13 cellular contexts compared by ENCODE assay signal in genomic region chr2:112579280-112579679, GRCh38. TPM values are rescaled to one million over a fixed set of nuclear protein-coding genes. Genes with fewer than 3 reads are reported as not detected.
DNase-seq lines count a peak whose midpoint lies in the region; ATAC-seq and TF ChIP-seq lines count a peak whose summit lies in the region.
"Had no signal": no experiment of that assay in that cellular context is flagged by ENCODE, and none has a peak within 500 bp of the region (broad histone marks: within the 10 kb centered on the region; RNA-seq: fewer than 3 reads in every experiment).

No MANE protein-coding gene starts in this region.

- CTCF ChIA-PET in naive thymus-derived CD4-positive, alpha-beta T cell (lab: Charles Lee) = no interaction called here

- no peak overlapping the region for H3K4me3 Mint-ChIP-seq in naive thymus-derived CD4-positive, alpha-beta T cell

- H3K4me1 ChIP-seq in body of pancreas (peaks cover 25% of the 10 kb centered on the region), liver (ENCODE audit: control insufficient read depth in 4 of 4, insufficient read depth in 4 of 4, low read length in 3 of 4) (peaks cover 4 to 16% (median 9%) of the 10 kb centered on the region in 4 donors)
- peaks cover 0 to 4% of the 10 kb centered on the region in 2 donors for H3K4me1 ChIP-seq in naive thymus-derived CD4-positive, alpha-beta T cell (ENCODE audit: control insufficient read depth in 2 of 2, insufficient read depth in 2 of 2, low read length in 2 of 2)

- ATAC-seq in body of pancreas (peak; percentile 20), HG02981 (IDR thresholded peaks at IDR 0.05; ENCODE audit: unreplicated experiment) (no peak)
- ATAC-seq in naive thymus-derived CD4-positive, alpha-beta T cell = no peak

- H3K9me3 ChIP-seq in body of pancreas (no peaks in the 10 kb centered on the region), liver (ENCODE audit: control insufficient read depth in 4 of 4, low read length in 3 of 4) (no peaks in the 10 kb centered on the region)
- H3K9me3 ChIP-seq in naive thymus-derived CD4-positive, alpha-beta T cell (ENCODE audit: control insufficient read depth in 2 of 3, low read length in 3 of 3) = no peaks in the 10 kb centered on the region
- H3K9me3 ChIP-seq: uterus had no signal

- H3K36me3 ChIP-seq in body of pancreas (replicated peaks in 1 of 2; ENCODE audit: insufficient read depth in 1 of 2, low read depth in 2 of 2) = peaks cover 0 to 10% of the 10 kb centered on the region in 2 donors
- peaks cover 2 to 23% (median 16%) of the 10 kb centered on the region in 4 donors for H3K36me3 ChIP-seq in liver (ENCODE audit: control insufficient read depth in 4 of 4, insufficient read depth in 3 of 4, low read depth in 1 of 4, low read length in 3 of 4)
- peaks cover 5 to 22% (median 7%) of the 10 kb centered on the region in 3 experiments for H3K36me3 ChIP-seq in naive thymus-derived CD4-positive, alpha-beta T cell (ENCODE audit: control insufficient read depth in 2 of 3, insufficient read depth in 3 of 3, low read length in 3 of 3)
- H3K36me3 ChIP-seq: uterus had no signal

- POLR2A ChIA-PET in naive thymus-derived CD4-positive, alpha-beta T cell (lab: Charles Lee) = no interaction called here

- H3K9me3 Mint-ChIP-seq in naive thymus-derived CD4-positive, alpha-beta T cell = peaks cover 0 to 5% (median 0%) of the 10 kb centered on the region in 11 donors

- DNase-seq in EH (ENCODE audit: low read depth) (peak; percentile 90), NCI-H1694 (lab: John Stamatoyannopoulos, UW) (peak; percentile 58), body of pancreas (peak in 1 of 4 donors; percentile 29), SHP77 treated with DMSO at 0.1 percent for 48 hours (lab: John Stamatoyannopoulos, UW) (no peak)
- DNase-seq in effector CD4-positive, alpha-beta T cell = no peak
- DNase-seq in naive thymus-derived CD4-positive, alpha-beta T cell = no peak
- DNase-seq: activated naive CD4-positive, alpha-beta T cell treated with Interleukin-2 at 50 U/mL for 16 hours; effector CD8-positive, alpha-beta T cell; kidney; NCI-H82; uterus had no signal

- H3K4me3 ChIP-seq in body of pancreas (no peak overlapping the region), liver (ENCODE audit: low read depth in 1 of 3, low read length in 3 of 3) (no peak overlapping the region)
- H3K4me3 ChIP-seq in naive thymus-derived CD4-positive, alpha-beta T cell (ENCODE audit: low read length) = no peak overlapping the region
- H3K4me3 ChIP-seq: uterus had no signal

- intact Hi-C loops in body of pancreas (cut with DNase I) = no loop called here
- intact Hi-C loops in naive thymus-derived CD4-positive, alpha-beta T cell (cut with micrococcal nuclease) = no loop called here

- no peak for TF ChIP-seq POLR2A in body of pancreas (IDR thresholded peaks at IDR 0.05)

- TF ChIP-seq CTCF in body of pancreas (IDR thresholded peaks at IDR 0.05) (peak in 1 of 7 experiments; percentile 17), liver (IDR thresholded peaks at IDR 0.05; ENCODE audit: low read depth, low read length, missing input control) (no peak)

- peaks cover 0 to 22% (median 21%) of the 10 kb centered on the region in 5 donors for H3K36me3 Mint-ChIP-seq in naive thymus-derived CD4-positive, alpha-beta T cell

- H3K4me1 Mint-ChIP-seq in naive thymus-derived CD4-positive, alpha-beta T cell = peaks cover 5 to 20% (median 14%) of the 10 kb centered on the region in 7 donors

- H3K27ac Mint-ChIP-seq in naive thymus-derived CD4-positive, alpha-beta T cell = no peak overlapping the region

- H3K27me3 Mint-ChIP-seq in naive thymus-derived CD4-positive, alpha-beta T cell = peaks cover 0 to 2% (median 0%) of the 10 kb centered on the region in 5 donors

- no peak for TF ChIP-seq RAD21 in liver (IDR thresholded peaks at IDR 0.05)

- no peaks in the 10 kb centered on the region for H3K27me3 ChIP-seq in body of pancreas
- no peaks in the 10 kb centered on the region for H3K27me3 ChIP-seq in liver (ENCODE audit: control insufficient read depth in 4 of 4, insufficient read depth in 4 of 4, low read length in 3 of 4)
- H3K27me3 ChIP-seq in naive thymus-derived CD4-positive, alpha-beta T cell (ENCODE audit: control insufficient read depth in 2 of 2, insufficient read depth in 2 of 2, low read length in 2 of 2) = no peaks in the 10 kb centered on the region
- H3K27me3 ChIP-seq: uterus had no signal

- H3K27ac ChIP-seq in body of pancreas (peak overlapping the region in 1 of 4 donors; percentile 6), liver (ENCODE audit: low read depth in 1 of 2, low read length in 2 of 2) (no peak overlapping the region)
- H3K27ac ChIP-seq in naive thymus-derived CD4-positive, alpha-beta T cell (ENCODE audit: low read depth, low read length) = no peak overlapping the region
- H3K27ac ChIP-seq: uterus had no signal

- H3K9ac ChIP-seq in liver (ENCODE audit: low read depth in 1 of 2, low read length in 2 of 2) = no peak overlapping the region

TF ChIP-seq in liver, 16 proteins besides CTCF, POLR2A, EP300 and RAD21:
- no peak for TF ChIP-seq TAF1 (conservative IDR thresholded peaks at IDR 0.05)
- TF ChIP-seq EGR1 (IDR thresholded peaks at IDR 0.05; ENCODE audit: low read depth in 2 of 2) = no peak
- TF ChIP-seq ATF3 (IDR thresholded peaks at IDR 0.05) = peak; percentile 13
- TF ChIP-seq NR2F2 (IDR thresholded peaks at IDR 0.05) = no peak
- TF ChIP-seq MAX (IDR thresholded peaks at IDR 0.05) = no peak
- no peak for TF ChIP-seq YY1 (IDR thresholded peaks at IDR 0.05)
- no peak for TF ChIP-seq HNF4G (IDR thresholded peaks at IDR 0.05)
- no peak for TF ChIP-seq JUND (IDR thresholded peaks at IDR 0.05)
TF ChIP-seq in liver: peak in this region for 1.

RNA-seq across cellular contexts. Expression of gene CHCHD5, which starts 5.1 kb away (rescaled TPM):
- total RNA-seq in body of pancreas (10 to 100 TPM; 16.8 to 23.6 TPM), liver (1 to 10 TPM; 5.0 to 5.8 TPM)
- polyA plus RNA-seq in liver = 10 to 100 TPM; 36.6 to 59.9 TPM
- 10 to 100 TPM; 17.4 to 31.9 (median 21.1) TPM for total RNA-seq in naive thymus-derived CD4-positive, alpha-beta T cell
- 10 to 100 TPM; 35.3 to 67.3 TPM for polyA plus RNA-seq in naive thymus-derived CD4-positive, alpha-beta T cell

RNA-seq across cellular contexts. Expression of gene POLR1B, which starts 37.0 kb away (rescaled TPM):
- 10 to 100 TPM; 10.6 to 31.6 TPM for total RNA-seq in body of pancreas
- 10 to 100 TPM; 13.1 to 23.8 TPM for total RNA-seq in liver
- 1 to 10 TPM; 6.5 to 8.5 TPM for polyA plus RNA-seq in liver
- 10 to 100 TPM; 10.1 to 41.8 (median 25.2) TPM for total RNA-seq in naive thymus-derived CD4-positive, alpha-beta T cell
- 10 to 100 TPM; 17.2 to 26.1 TPM for polyA plus RNA-seq in naive thymus-derived CD4-positive, alpha-beta T cell

Comparison
In these comparisons a context has a peak if more than half of its experiments do, and no peak if none do; other contexts are left out.
1. DNase-seq: peak in EH (single experiment) and NCI-H1694 (single experiment); none in effector CD4-positive, alpha-beta T cell (single experiment), naive thymus-derived CD4-positive, alpha-beta T cell (0 of 9) and SHP77 treated with DMSO at 0.1 percent for 48 hours (single experiment).